ENCODE assay signal across 21 cellular contexts in genomic region chr3:107979538-107979937, GRCh38.
DNase-seq lines count a peak whose midpoint lies in the region; ATAC-seq lines count a peak whose summit lies in the region.
"Had no signal": no experiment of that assay in that cellular context is flagged by ENCODE, and none has a peak within 500 bp of the region (broad histone marks: within the 10 kb centered on the region; RNA-seq: fewer than 3 reads in every experiment).

No MANE protein-coding gene starts in this region.

- no peaks in the 10 kb centered on the region for H3K36me3 Mint-ChIP-seq in dendritic cell treated with granulocyte-macrophage colony-stimulating factor and Interleukin-4, amounts not matched to agents 40 ng/mL and 50 ng/mL, for 4 days (ENCODE audit: low read depth)
- peaks cover 7% of the 10 kb centered on the region for H3K36me3 Mint-ChIP-seq in activated CD8-positive, alpha-beta T cell treated with anti-CD3 and anti-CD28 coated beads, Interleukin-2, amount 10 ng/mL, durations not matched to agents 7 days and 5 days (ENCODE audit: low read depth)

- POLR2A ChIA-PET in activated CD8-positive, alpha-beta T cell treated with anti-CD3 and anti-CD28 coated beads, Interleukin-2, amount 10 ng/mL, durations not matched to agents 7 days and 5 days (lab: Charles Lee): interaction anchor here (1.6 kb wide), 1 partner anchor 28 kb away, joined by 4 read pairs; no protein-coding TSS in a partner anchor

- no peak for DNase-seq in Right ventricle myocardium superior
- no peak for DNase-seq in right cardiac atrium
- DNase-seq in myocyte (ENCODE audit: low read depth): peak; percentile 72
- DNase-seq in activated CD8-positive, alpha-beta T cell treated with anti-CD3 and anti-CD28 coated beads, Interleukin-2, amount 10 ng/mL, durations not matched to agents 7 days and 5 days: no peak
- DNase-seq in H4 (ENCODE audit: low spot score): no peak
- no peak for DNase-seq in NCI-H2227 treated with DMSO at 0.1 percent for 48 hours (lab: John Stamatoyannopoulos, UW)
- DNase-seq: activated CD4-positive, alpha-beta T cell treated with anti-CD3 and anti-CD28 coated beads, Interleukin-2, amount 10 ng/mL, durations not matched to agents 24 days and 14 days; activated CD8-positive, alpha-beta memory T cell treated with anti-CD3 and anti-CD28 coated beads, Interleukin-2, amount 50 U/mL, for 48 hours; activated effector memory CD4-positive, alpha-beta T cell treated with Interleukin-2 at 50 U/mL for 16 hours; DMS 273 treated with DMSO at 0.1 percent for 48 hours; erythroblast; hippocampal formation; NCI-H510A; occipital lobe; SJCRH30; upper lobe of left lung had no signal

- H3K4me1 ChIP-seq in right cardiac atrium (ENCODE audit: control insufficient read depth, insufficient read depth, low read length) (peaks cover 5% of the 10 kb centered on the region), thymus (ENCODE audit: control insufficient read depth, insufficient read depth, low read length) (peaks cover 34% of the 10 kb centered on the region)
- H3K4me1 ChIP-seq: SJCRH30 had no signal

- WGBS in right cardiac atrium: 71% methylated on average over 6 of the region's 6 CpGs
- 97% methylated on average over 6 of the region's 6 CpGs for WGBS in thymus

- intact Hi-C loops in Right ventricle myocardium superior (cut with DNase I) (no loop called here), right cardiac atrium (cut with DNase I) (no loop called here)
- intact Hi-C loops in dendritic cell treated with granulocyte-macrophage colony-stimulating factor and Interleukin-4, amounts not matched to agents 40 ng/mL and 50 ng/mL, for 4 days (cut with micrococcal nuclease): no loop called here

- no peaks in the 10 kb centered on the region for H3K27me3 Mint-ChIP-seq in dendritic cell treated with granulocyte-macrophage colony-stimulating factor and Interleukin-4, amounts not matched to agents 40 ng/mL and 50 ng/mL, for 4 days
- no peaks in the 10 kb centered on the region for H3K27me3 Mint-ChIP-seq in activated CD8-positive, alpha-beta T cell treated with anti-CD3 and anti-CD28 coated beads, Interleukin-2, amount 10 ng/mL, durations not matched to agents 7 days and 5 days (ENCODE audit: low read depth)

- H3K4me3 ChIP-seq in right cardiac atrium (ENCODE audit: low read length) (no peak overlapping the region), thymus (ENCODE audit: low read length) (no peak overlapping the region)
- H3K4me3 ChIP-seq: cardiac muscle cell, GM23338, SJCRH30, upper lobe of left lung had no signal

- ATAC-seq in Right ventricle myocardium superior (ENCODE audit: poor library complexity) (peak; percentile 64), right cardiac atrium (no peak)
- no peak for ATAC-seq in activated CD8-positive, alpha-beta T cell treated with anti-CD3 and anti-CD28 coated beads, Interleukin-2, amount 10 ng/mL, durations not matched to agents 7 days and 5 days
- ATAC-seq: GM23338, Panc1 had no signal

- H3K9me3 ChIP-seq in right cardiac atrium (ENCODE audit: control insufficient read depth, low read length) (no peaks in the 10 kb centered on the region), thymus (ENCODE audit: control insufficient read depth) (no peaks in the 10 kb centered on the region)
- H3K9me3 ChIP-seq: SJCRH30, upper lobe of left lung had no signal

- no peak overlapping the region for H3K4me3 Mint-ChIP-seq in dendritic cell treated with granulocyte-macrophage colony-stimulating factor and Interleukin-4, amounts not matched to agents 40 ng/mL and 50 ng/mL, for 4 days
- H3K4me3 Mint-ChIP-seq in activated CD8-positive, alpha-beta T cell treated with anti-CD3 and anti-CD28 coated beads, Interleukin-2, amount 10 ng/mL, durations not matched to agents 7 days and 5 days: no peak overlapping the region
- H3K4me3 Mint-ChIP-seq: activated CD4-positive, alpha-beta T cell treated with anti-CD3 and anti-CD28 coated beads, Interleukin-2, amount 10 ng/mL, durations not matched to agents 24 days and 14 days; GM23338 had no signal

- CTCF ChIA-PET in activated CD8-positive, alpha-beta T cell treated with anti-CD3 and anti-CD28 coated beads, Interleukin-2, amount 10 ng/mL, durations not matched to agents 7 days and 5 days (lab: Charles Lee): interaction anchor here (1.2 to 3.0 kb wide), 3 partner anchors 8 to 148 kb away, joined by 3 to 14 read pairs (median 4); no protein-coding TSS in a partner anchor

- H3K36me3 ChIP-seq in thymus (ENCODE audit: control insufficient read depth, insufficient read depth): no peaks in the 10 kb centered on the region
- H3K36me3 ChIP-seq: cardiac muscle cell, SJCRH30, upper lobe of left lung had no signal

- H3K27me3 ChIP-seq in right cardiac atrium (ENCODE audit: control insufficient read depth, insufficient read depth) (no peaks in the 10 kb centered on the region), thymus (ENCODE audit: control insufficient read depth, insufficient read depth) (no peaks in the 10 kb centered on the region)
- H3K27me3 ChIP-seq: cardiac muscle cell, SJCRH30, upper lobe of left lung had no signal

- H3K9me3 Mint-ChIP-seq in dendritic cell treated with granulocyte-macrophage colony-stimulating factor and Interleukin-4, amounts not matched to agents 40 ng/mL and 50 ng/mL, for 4 days: no peaks in the 10 kb centered on the region
- H3K9me3 Mint-ChIP-seq in activated CD8-positive, alpha-beta T cell treated with anti-CD3 and anti-CD28 coated beads, Interleukin-2, amount 10 ng/mL, durations not matched to agents 7 days and 5 days (ENCODE audit: insufficient read depth): no peaks in the 10 kb centered on the region
- H3K9me3 Mint-ChIP-seq: activated CD4-positive, alpha-beta T cell treated with anti-CD3 and anti-CD28 coated beads, Interleukin-2, amount 10 ng/mL, durations not matched to agents 24 days and 14 days; GM23338 had no signal

- H3K27ac Mint-ChIP-seq in dendritic cell treated with granulocyte-macrophage colony-stimulating factor and Interleukin-4, amounts not matched to agents 40 ng/mL and 50 ng/mL, for 4 days: peak overlapping the region; percentile 60
- H3K27ac Mint-ChIP-seq in activated CD8-positive, alpha-beta T cell treated with anti-CD3 and anti-CD28 coated beads, Interleukin-2, amount 10 ng/mL, durations not matched to agents 7 days and 5 days: no peak overlapping the region
- H3K27ac Mint-ChIP-seq: activated CD4-positive, alpha-beta T cell treated with anti-CD3 and anti-CD28 coated beads, Interleukin-2, amount 10 ng/mL, durations not matched to agents 24 days and 14 days; GM23338 had no signal

- H3K4me1 Mint-ChIP-seq in dendritic cell treated with granulocyte-macrophage colony-stimulating factor and Interleukin-4, amounts not matched to agents 40 ng/mL and 50 ng/mL, for 4 days (ENCODE audit: low read depth): peaks cover 59% of the 10 kb centered on the region
- peaks cover 61% of the 10 kb centered on the region for H3K4me1 Mint-ChIP-seq in activated CD8-positive, alpha-beta T cell treated with anti-CD3 and anti-CD28 coated beads, Interleukin-2, amount 10 ng/mL, durations not matched to agents 7 days and 5 days (ENCODE audit: low read depth)

- H3K27ac ChIP-seq in right cardiac atrium (ENCODE audit: low read length): no peak overlapping the region
- peak overlapping the region; percentile 8 for H3K27ac ChIP-seq in thymus (ENCODE audit: low read depth)
- H3K27ac ChIP-seq: cardiac muscle cell, SJCRH30, upper lobe of left lung had no signal
